1 cellular context compared by ENCODE assay signal in the genomic region with DNA sequence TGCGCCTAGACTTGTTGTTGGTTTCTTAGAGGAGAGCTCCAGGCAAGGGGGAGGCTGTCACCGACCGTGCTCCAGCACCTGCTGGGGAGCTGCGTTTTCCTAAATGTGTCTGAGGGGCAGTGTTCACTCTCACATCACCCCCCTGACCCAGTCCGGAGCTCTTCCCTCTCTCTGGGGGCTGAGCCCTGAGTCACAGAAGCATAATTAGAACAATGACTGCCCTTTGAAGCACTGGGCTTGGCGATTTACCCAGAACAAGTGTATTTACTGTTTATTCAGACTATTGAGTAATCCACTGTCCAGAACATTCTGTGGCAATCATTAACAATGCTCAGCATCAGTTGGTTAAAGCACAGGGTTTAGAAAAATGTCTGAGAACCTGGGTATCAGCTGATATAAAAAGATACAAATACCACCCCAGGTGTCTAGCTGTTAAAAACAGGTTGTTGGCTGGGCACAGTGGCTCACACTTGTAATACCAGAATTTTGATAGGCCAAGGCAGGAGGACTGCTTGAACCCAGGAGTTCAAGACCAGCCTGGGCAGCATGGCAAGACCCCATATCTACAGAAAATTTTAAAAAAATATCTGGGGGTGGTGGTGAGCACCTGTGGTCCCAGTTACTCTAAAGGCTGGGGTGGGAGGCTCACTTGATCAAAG.
A peak's percentile ranks its signal among the peaks of the same experiment; 100 is the strongest.
TF ChIP-seq lines count a peak whose summit lies in the region.

No MANE protein-coding gene starts in this region.

TF ChIP-seq in HepG2, 621 proteins besides CTCF, POLR2A, EP300 and RAD21 (continued from another document):
- TF ChIP-seq ZNF563 (CRISPR knock-in tag; IDR thresholded peaks at IDR 0.05) (no peak), ZNF317 (CRISPR knock-in tag; IDR thresholded peaks at IDR 0.05) (peak; percentile 65; the same call in 1 of the 2 replicates), ATM (IDR thresholded peaks at IDR 0.05; ENCODE audit: borderline replicate concordance) (no peak), ASH2L (IDR thresholded peaks at IDR 0.05; ENCODE audit: insufficient read length, low read depth, low read length) (no peak), PHB2 (IDR thresholded peaks at IDR 0.05; ENCODE audit: partially characterized antibody) (no peak), MIXL1 (CRISPR knock-in tag; IDR thresholded peaks at IDR 0.05) (peak; percentile 96), POGZ (CRISPR knock-in tag; IDR thresholded peaks at IDR 0.05) (peak; percentile 41; the same call in 1 of the 2 replicates), TCF7L2 (IDR thresholded peaks at IDR 0.05; ENCODE audit: low read depth, low read length) (no peak), SIX1 (CRISPR knock-in tag; IDR thresholded peaks at IDR 0.05; ENCODE audit: borderline replicate concordance) (peak; percentile 45; the same call in 1 of the 2 replicates), MAFF (IDR thresholded peaks at IDR 0.05; ENCODE audit: low read depth, low read length) (peak; percentile 24; the same call in 1 of the 2 replicates), SKI (IDR thresholded peaks at IDR 0.05; ENCODE audit: partially characterized antibody) (peak; percentile 55), MXI1 (IDR thresholded peaks at IDR 0.05; ENCODE audit: borderline replicate concordance, low read depth, low read length) (no peak), ZNF605 (CRISPR knock-in tag; IDR thresholded peaks at IDR 0.05) (no peak), EHMT2 (IDR thresholded peaks at IDR 0.05; ENCODE audit: borderline replicate concordance, low read depth, low read length) (0 out of 2 replicates have a peak, but pooled peaks have one; percentile 28), MYC (CRISPR knock-in tag; IDR thresholded peaks at IDR 0.05; ENCODE audit: borderline replicate concordance) (peak; percentile 42; the same call in 1 of the 2 replicates), BCL6 (CRISPR knock-in tag; IDR thresholded peaks at IDR 0.05) (peak; percentile 72), ZBTB7B (CRISPR knock-in tag; IDR thresholded peaks at IDR 0.05) (no peak), ZNF121 (CRISPR knock-in tag; IDR thresholded peaks at IDR 0.05) (peak; percentile 91), KLF11 (CRISPR knock-in tag; IDR thresholded peaks at IDR 0.05) (no peak; the same call in 1 of the 2 replicates), REPIN1 (CRISPR knock-in tag; IDR thresholded peaks at IDR 0.05; ENCODE audit: borderline replicate concordance, low read depth) (peak; percentile 60; the same call in 1 of the 2 replicates), ZMYM2 (CRISPR knock-in tag; IDR thresholded peaks at IDR 0.05) (peak; percentile 66), ZNF180 (CRISPR knock-in tag; IDR thresholded peaks at IDR 0.05; ENCODE audit: borderline replicate concordance, low read depth) (no peak)
- TF ChIP-seq, protein P1, sequence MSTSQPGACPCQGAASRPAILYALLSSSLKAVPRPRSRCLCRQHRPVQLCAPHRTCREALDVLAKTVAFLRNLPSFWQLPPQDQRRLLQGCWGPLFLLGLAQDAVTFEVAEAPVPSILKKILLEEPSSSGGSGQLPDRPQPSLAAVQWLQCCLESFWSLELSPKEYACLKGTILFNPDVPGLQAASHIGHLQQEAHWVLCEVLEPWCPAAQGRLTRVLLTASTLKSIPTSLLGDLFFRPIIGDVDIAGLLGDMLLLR (CRISPR knock-in tag; IDR thresholded peaks at IDR 0.05) = no peak
